In the genomic region with DNA sequence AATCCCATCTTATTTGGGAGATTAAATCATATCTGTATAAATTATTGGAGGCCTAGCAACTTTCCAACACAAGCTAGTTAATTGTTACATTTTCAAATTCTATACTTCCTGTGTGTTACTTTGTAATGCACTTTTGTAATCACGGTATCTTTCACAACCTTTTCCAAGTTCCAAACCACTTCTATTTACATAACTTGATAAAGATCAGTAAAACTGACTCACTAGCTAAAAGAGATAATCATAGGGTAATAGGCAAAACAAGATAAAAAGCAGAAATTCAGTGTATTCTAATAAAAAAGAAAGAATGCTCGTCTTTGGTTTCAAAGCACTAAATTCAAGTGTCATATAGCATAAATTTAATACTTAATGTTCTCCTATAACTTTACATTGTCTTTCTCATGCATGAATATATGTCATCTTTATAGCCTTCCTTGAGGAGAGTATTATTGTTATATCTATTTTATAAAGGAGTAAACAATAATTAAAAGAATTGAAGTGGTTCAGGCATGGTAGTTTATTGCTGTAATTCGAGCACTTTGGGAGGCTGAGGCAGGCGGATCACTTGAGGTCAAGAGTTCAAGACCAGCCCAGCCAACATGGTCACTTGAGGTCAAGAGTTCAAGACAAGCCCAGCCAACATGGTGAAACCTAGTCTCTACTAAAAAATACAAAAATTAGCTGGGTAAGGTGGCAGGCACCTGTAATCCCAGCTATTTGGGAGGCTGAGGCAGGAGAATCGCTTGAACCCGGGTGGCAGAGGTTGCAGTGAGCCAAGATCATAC, we compare ENCODE assay signal across 1 cellular context.
TF ChIP-seq lines count a peak whose summit lies in the region.

No MANE protein-coding gene starts in this region.

TF ChIP-seq in SK-N-SH, 30 proteins besides CTCF, POLR2A, EP300 and RAD21 (continued from another document):
- TF ChIP-seq, protein P1, sequence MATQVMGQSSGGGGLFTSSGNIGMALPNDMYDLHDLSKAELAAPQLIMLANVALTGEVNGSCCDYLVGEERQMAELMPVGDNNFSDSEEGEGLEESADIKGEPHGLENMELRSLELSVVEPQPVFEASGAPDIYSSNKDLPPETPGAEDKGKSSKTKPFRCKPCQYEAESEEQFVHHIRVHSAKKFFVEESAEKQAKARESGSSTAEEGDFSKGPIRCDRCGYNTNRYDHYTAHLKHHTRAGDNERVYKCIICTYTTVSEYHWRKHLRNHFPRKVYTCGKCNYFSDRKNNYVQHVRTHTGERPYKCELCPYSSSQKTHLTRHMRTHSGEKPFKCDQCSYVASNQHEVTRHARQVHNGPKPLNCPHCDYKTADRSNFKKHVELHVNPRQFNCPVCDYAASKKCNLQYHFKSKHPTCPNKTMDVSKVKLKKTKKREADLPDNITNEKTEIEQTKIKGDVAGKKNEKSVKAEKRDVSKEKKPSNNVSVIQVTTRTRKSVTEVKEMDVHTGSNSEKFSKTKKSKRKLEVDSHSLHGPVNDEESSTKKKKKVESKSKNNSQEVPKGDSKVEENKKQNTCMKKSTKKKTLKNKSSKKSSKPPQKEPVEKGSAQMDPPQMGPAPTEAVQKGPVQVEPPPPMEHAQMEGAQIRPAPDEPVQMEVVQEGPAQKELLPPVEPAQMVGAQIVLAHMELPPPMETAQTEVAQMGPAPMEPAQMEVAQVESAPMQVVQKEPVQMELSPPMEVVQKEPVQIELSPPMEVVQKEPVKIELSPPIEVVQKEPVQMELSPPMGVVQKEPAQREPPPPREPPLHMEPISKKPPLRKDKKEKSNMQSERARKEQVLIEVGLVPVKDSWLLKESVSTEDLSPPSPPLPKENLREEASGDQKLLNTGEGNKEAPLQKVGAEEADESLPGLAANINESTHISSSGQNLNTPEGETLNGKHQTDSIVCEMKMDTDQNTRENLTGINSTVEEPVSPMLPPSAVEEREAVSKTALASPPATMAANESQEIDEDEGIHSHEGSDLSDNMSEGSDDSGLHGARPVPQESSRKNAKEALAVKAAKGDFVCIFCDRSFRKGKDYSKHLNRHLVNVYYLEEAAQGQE (IDR thresholded peaks at IDR 0.05; ENCODE audit: low read depth, low read length), result no peak
- TF ChIP-seq SMC3 (IDR thresholded peaks at IDR 0.05; ENCODE audit: low read depth, low read length) (no peak), SIN3A (IDR thresholded peaks at IDR 0.05; ENCODE audit: borderline replicate concordance, low read depth, low read length) (no peak), EZH2phosphoT487 (IDR thresholded peaks at IDR 0.05; ENCODE audit: borderline replicate concordance, low read depth) (no peak), FOXJ3 (CRISPR knock-in tag; IDR thresholded peaks at IDR 0.05) (no peak), TAF1 (IDR thresholded peaks at IDR 0.05; ENCODE audit: borderline replicate concordance, low read depth, low read length) (no peak), GATA2 (CRISPR knock-in tag; IDR thresholded peaks at IDR 0.05) (no peak), RFX5 (IDR thresholded peaks at IDR 0.05; ENCODE audit: low read length) (no peak), FOSL2 (IDR thresholded peaks at IDR 0.05; ENCODE audit: borderline replicate concordance, low read depth) (peak; percentile 74; the same call in 1 of the 2 replicates), YY1 (IDR thresholded peaks at IDR 0.05; ENCODE audit: low read depth) (no peak), ELF1 (IDR thresholded peaks at IDR 0.05) (no peak), RXRA (IDR thresholded peaks at IDR 0.05; ENCODE audit: borderline replicate concordance, low read depth) (peak; percentile 49), GABPA (IDR thresholded peaks at IDR 0.05; ENCODE audit: low read depth) (no peak), MXI1 (IDR thresholded peaks at IDR 0.05; ENCODE audit: low read depth, low read length) (no peak), CHD2 (IDR thresholded peaks at IDR 0.05; ENCODE audit: low read length, partially characterized antibody) (no peak), POLR2AphosphoS5 (IDR thresholded peaks at IDR 0.05; ENCODE audit: low read depth, low read length) (no peak; the same call in 1 of the 2 replicates)
- TF ChIP-seq, protein P2, sequence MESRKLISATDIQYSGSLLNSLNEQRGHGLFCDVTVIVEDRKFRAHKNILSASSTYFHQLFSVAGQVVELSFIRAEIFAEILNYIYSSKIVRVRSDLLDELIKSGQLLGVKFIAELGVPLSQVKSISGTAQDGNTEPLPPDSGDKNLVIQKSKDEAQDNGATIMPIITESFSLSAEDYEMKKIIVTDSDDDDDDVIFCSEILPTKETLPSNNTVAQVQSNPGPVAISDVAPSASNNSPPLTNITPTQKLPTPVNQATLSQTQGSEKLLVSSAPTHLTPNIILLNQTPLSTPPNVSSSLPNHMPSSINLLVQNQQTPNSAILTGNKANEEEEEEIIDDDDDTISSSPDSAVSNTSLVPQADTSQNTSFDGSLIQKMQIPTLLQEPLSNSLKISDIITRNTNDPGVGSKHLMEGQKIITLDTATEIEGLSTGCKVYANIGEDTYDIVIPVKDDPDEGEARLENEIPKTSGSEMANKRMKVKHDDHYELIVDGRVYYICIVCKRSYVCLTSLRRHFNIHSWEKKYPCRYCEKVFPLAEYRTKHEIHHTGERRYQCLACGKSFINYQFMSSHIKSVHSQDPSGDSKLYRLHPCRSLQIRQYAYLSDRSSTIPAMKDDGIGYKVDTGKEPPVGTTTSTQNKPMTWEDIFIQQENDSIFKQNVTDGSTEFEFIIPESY (IDR thresholded peaks at IDR 0.05; ENCODE audit: borderline replicate concordance, low read depth), result no peak
- TF ChIP-seq, protein P3, sequence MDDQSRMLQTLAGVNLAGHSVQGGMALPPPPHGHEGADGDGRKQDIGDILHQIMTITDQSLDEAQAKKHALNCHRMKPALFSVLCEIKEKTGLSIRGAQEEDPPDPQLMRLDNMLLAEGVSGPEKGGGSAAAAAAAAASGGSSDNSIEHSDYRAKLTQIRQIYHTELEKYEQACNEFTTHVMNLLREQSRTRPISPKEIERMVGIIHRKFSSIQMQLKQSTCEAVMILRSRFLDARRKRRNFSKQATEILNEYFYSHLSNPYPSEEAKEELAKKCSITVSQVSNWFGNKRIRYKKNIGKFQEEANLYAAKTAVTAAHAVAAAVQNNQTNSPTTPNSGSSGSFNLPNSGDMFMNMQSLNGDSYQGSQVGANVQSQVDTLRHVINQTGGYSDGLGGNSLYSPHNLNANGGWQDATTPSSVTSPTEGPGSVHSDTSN (IDR thresholded peaks at IDR 0.05), result peak; percentile 69
- TF ChIP-seq, protein P4, sequence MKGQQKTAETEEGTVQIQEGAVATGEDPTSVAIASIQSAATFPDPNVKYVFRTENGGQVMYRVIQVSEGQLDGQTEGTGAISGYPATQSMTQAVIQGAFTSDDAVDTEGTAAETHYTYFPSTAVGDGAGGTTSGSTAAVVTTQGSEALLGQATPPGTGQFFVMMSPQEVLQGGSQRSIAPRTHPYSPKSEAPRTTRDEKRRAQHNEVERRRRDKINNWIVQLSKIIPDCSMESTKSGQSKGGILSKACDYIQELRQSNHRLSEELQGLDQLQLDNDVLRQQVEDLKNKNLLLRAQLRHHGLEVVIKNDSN (IDR thresholded peaks at IDR 0.05; ENCODE audit: borderline replicate concordance, low read depth), result no peak
- TF ChIP-seq, protein P5, sequence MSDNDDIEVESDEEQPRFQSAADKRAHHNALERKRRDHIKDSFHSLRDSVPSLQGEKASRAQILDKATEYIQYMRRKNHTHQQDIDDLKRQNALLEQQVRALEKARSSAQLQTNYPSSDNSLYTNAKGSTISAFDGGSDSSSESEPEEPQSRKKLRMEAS (IDR thresholded peaks at IDR 0.05; ENCODE audit: low read depth), result no peak
